In the genomic region with DNA sequence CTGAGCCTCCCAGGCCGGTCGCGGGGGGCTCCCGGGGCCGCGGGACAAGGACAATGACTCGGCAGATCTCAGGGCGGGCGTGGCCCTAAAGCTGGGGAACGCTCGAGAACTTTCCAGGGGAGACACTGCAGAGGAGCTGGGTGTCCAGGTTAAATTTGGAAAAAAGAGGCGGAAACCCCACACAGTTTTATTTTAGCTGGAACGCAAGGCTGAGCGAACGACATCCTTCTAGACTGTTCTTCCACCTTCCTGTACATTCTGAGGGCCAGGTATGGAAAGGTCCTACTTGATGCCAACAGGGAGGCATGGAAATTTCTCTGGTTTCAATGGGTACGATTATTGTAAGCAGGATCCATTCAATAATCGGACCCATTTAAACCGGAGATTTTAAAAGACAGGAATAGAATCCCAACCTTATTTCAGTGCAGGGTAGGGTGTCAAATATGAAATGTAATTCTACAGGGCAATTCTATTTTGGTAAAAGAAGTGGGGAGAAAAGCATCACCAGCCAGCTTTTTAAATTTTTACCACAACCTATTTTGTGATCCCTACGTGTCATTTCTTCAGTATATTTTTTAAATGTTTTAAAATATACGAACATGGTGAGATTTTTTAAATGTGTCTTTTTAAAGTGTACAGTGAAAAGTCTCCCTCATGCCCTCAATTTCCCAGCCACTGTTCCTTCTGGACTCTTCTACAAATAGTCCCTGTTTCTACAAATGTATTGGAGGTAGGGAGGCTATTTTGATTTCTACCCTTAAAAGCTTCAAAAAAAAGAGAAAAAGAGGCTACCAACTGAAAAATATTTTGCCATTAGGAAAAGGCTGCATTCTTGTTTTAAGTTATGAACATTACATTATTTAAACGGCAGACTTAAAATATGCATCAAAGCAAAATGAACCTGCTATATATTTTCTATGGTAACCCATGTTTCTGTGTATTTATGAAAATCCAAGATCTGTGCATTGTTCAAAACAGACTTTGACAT, we compare ENCODE assay signal across 8 cellular contexts. TPM values are rescaled to one million over a fixed set of nuclear protein-coding genes. Genes with fewer than 3 reads are reported as not detected.
DNase-seq lines count a peak whose midpoint lies in the region; ATAC-seq and TF ChIP-seq lines count a peak whose summit lies in the region.

No MANE protein-coding gene starts in this region.

- peak overlapping the region; percentile 77 to 97 (median 90) for H3K4me3 ChIP-seq in heart right ventricle

- H3K27ac ChIP-seq in heart right ventricle = peak overlapping the region; percentile 96 to 100 (median 100)

- peak overlapping the region; percentile 73 for H3K9ac ChIP-seq in ES-I3 (ENCODE audit: low read depth, low read length)

- H3K4me1 Mint-ChIP-seq in activated T-helper 17 cell treated with anti-CD3 and anti-CD28 coated beads, Interleukin-2, amount 50 U/mL, for 72 hours = peaks cover 51% of the 10 kb centered on the region

- peak overlapping the region; percentile 96 for H3K4me3 Mint-ChIP-seq in activated T-helper 17 cell treated with anti-CD3 and anti-CD28 coated beads, Interleukin-2, amount 50 U/mL, for 72 hours

- intact Hi-C loops in heart right ventricle (cut with DNase I) = no loop called here

- peaks cover 16% of the 10 kb centered on the region for H3K36me3 ChIP-seq in ES-I3 (ENCODE audit: insufficient read depth, low read length)
- H3K36me3 ChIP-seq in heart right ventricle = peaks cover 0 to 33% (median 6%) of the 10 kb centered on the region in 9 donors

- no peak for TF ChIP-seq CTCF in heart right ventricle (IDR thresholded peaks at IDR 0.05)

- 16 to 18% methylated on average over 21 of the region's 21 CpGs for WGBS in heart right ventricle, 2 donors

- peaks cover 25% of the 10 kb centered on the region for H3K4me1 ChIP-seq in ES-I3 (ENCODE audit: insufficient read depth, low read length)
- peaks cover 8 to 74% (median 55%) of the 10 kb centered on the region in 9 donors for H3K4me1 ChIP-seq in heart right ventricle

- H3K27me3 Mint-ChIP-seq in activated T-helper 17 cell treated with anti-CD3 and anti-CD28 coated beads, Interleukin-2, amount 50 U/mL, for 72 hours = no peaks in the 10 kb centered on the region

- DNase-seq in heart right ventricle (peak in 1 of 2 donors; percentile 54), putamen (ENCODE audit: low spot score) (peak; percentile 82), NCI-H69 (lab: John Stamatoyannopoulos, UW) (no peak), NCI-H748 (lab: John Stamatoyannopoulos, UW; ENCODE audit: unreplicated experiment) (no peak), COR-L47 (lab: John Stamatoyannopoulos, UW) (no peak)

- no peaks in the 10 kb centered on the region for H3K27me3 ChIP-seq in heart right ventricle

- no peaks in the 10 kb centered on the region for H3K9me3 Mint-ChIP-seq in activated T-helper 17 cell treated with anti-CD3 and anti-CD28 coated beads, Interleukin-2, amount 50 U/mL, for 72 hours

- H3K9me3 ChIP-seq in ES-I3 (ENCODE audit: control insufficient read depth, insufficient read depth, low read length) = no peaks in the 10 kb centered on the region
- H3K9me3 ChIP-seq in heart right ventricle = no peaks in the 10 kb centered on the region

- H3K27ac Mint-ChIP-seq in activated T-helper 17 cell treated with anti-CD3 and anti-CD28 coated beads, Interleukin-2, amount 50 U/mL, for 72 hours = peak overlapping the region; percentile 100

- peaks cover 89% of the 10 kb centered on the region for H3K36me3 Mint-ChIP-seq in activated T-helper 17 cell treated with anti-CD3 and anti-CD28 coated beads, Interleukin-2, amount 50 U/mL, for 72 hours (ENCODE audit: low read depth)

- ATAC-seq in HG02970 (IDR thresholded peaks at IDR 0.05; ENCODE audit: low FRiP score, unreplicated experiment) (peak; percentile 16), heart right ventricle (peak in 5 of 8 donors; percentile 0 to 9 (median 5))
- no peak for ATAC-seq in activated T-helper 17 cell treated with anti-CD3 and anti-CD28 coated beads, Interleukin-2, amount 50 U/mL, for 72 hours (replicated peaks)

RNA-seq across cellular contexts. Expression of a gene that starts 1.1 kb away (rescaled TPM):
- total RNA-seq in activated T-helper 17 cell treated with anti-CD3 and anti-CD28 coated beads, Interleukin-2, amount 50 U/mL, for 72 hours = 1,000 to 10,000 TPM in 1 of 2 donors, 100 to 1,000 TPM in 1; 955 to 1,030 TPM
- total RNA-seq in heart right ventricle = 1,000 to 10,000 TPM; 1,161 to 1,913 (median 1,447) TPM
- 1,000 to 10,000 TPM; 1,225 to 1,619 TPM for polyA plus RNA-seq in heart right ventricle

RNA-seq across cellular contexts. Expression of a gene that starts 51.9 kb away (rescaled TPM):
- total RNA-seq in activated T-helper 17 cell treated with anti-CD3 and anti-CD28 coated beads, Interleukin-2, amount 50 U/mL, for 72 hours = 10 to 100 TPM; 17.9 to 20.9 TPM
- total RNA-seq in heart right ventricle = 10 to 100 TPM in 6 of 10 donors, 1 to 10 TPM in 4; 7.7 to 19.9 (median 11.9) TPM
- 10 to 100 TPM in 1 of 2 donors, 1 to 10 TPM in 1; 8.7 to 11.6 TPM for polyA plus RNA-seq in heart right ventricle
